Comparison of ENCODE assay signal across 8 cellular contexts in genomic region chr17:20074001-20074400, GRCh38.
DNase-seq lines count a peak whose midpoint lies in the region; ATAC-seq, FAIRE-seq and TF ChIP-seq lines count a peak whose summit lies in the region.
"Had no signal": no experiment of that assay in that cellular context is flagged by ENCODE, and none has a peak within 500 bp of the region (broad histone marks: within the 10 kb centered on the region; RNA-seq: fewer than 3 reads in every experiment).

No MANE protein-coding gene starts in this region.

- TF ChIP-seq CTCF in right atrium auricular region (IDR thresholded peaks at IDR 0.05) (no peak), GM13976 (IDR thresholded peaks at IDR 0.05; ENCODE audit: borderline replicate concordance, control extremely low read depth, extremely low read depth, insufficient read depth, missing control alignments) (no peak)

- H3K9me3 ChIP-seq in right atrium auricular region = no peaks in the 10 kb centered on the region

- H3K27me3 Mint-ChIP-seq in activated CD4-positive, alpha-beta memory T cell treated with anti-CD3 and anti-CD28 coated beads, Interleukin-2, amount 10 ng/mL, durations not matched to agents 7 days and 5 days = no peaks in the 10 kb centered on the region
- peaks cover 0 to 4% of the 10 kb centered on the region in 2 donors for H3K27me3 Mint-ChIP-seq in stimulated activated naive B cell treated with anti-CD40 and anti-IgM and Interleukin-4, amounts not matched to agents 10 μg/mL and 1 μg/mL and 100 μg/mL, for 72 hours

- POLR2A ChIA-PET in activated CD4-positive, alpha-beta memory T cell treated with anti-CD3 and anti-CD28 coated beads, Interleukin-2, amount 10 ng/mL, durations not matched to agents 7 days and 5 days (lab: Charles Lee) = interaction anchor here (0.9 to 1.5 kb wide), 2 partner anchors 15 kb away, joined by 3 read pairs; no protein-coding TSS in a partner anchor

- FAIRE-seq in HTR-8/SVneo (lab: Jason Lieb, UNC) = peak; percentile 9
- FAIRE-seq: TTC549 had no signal

- no peak overlapping the region for H3K27ac Mint-ChIP-seq in activated CD4-positive, alpha-beta memory T cell treated with anti-CD3 and anti-CD28 coated beads, Interleukin-2, amount 10 ng/mL, durations not matched to agents 7 days and 5 days
- no peak overlapping the region for H3K27ac Mint-ChIP-seq in stimulated activated naive B cell treated with anti-CD40 and anti-IgM and Interleukin-4, amounts not matched to agents 10 μg/mL and 1 μg/mL and 100 μg/mL, for 72 hours

- H3K4me1 Mint-ChIP-seq in activated CD4-positive, alpha-beta memory T cell treated with anti-CD3 and anti-CD28 coated beads, Interleukin-2, amount 10 ng/mL, durations not matched to agents 7 days and 5 days = peaks cover 27% of the 10 kb centered on the region
- peaks cover 17 to 31% of the 10 kb centered on the region in 2 donors for H3K4me1 Mint-ChIP-seq in stimulated activated naive B cell treated with anti-CD40 and anti-IgM and Interleukin-4, amounts not matched to agents 10 μg/mL and 1 μg/mL and 100 μg/mL, for 72 hours

- no peaks in the 10 kb centered on the region for H3K36me3 Mint-ChIP-seq in activated CD4-positive, alpha-beta memory T cell treated with anti-CD3 and anti-CD28 coated beads, Interleukin-2, amount 10 ng/mL, durations not matched to agents 7 days and 5 days (ENCODE audit: low read depth)
- no peaks in the 10 kb centered on the region for H3K36me3 Mint-ChIP-seq in stimulated activated naive B cell treated with anti-CD40 and anti-IgM and Interleukin-4, amounts not matched to agents 10 μg/mL and 1 μg/mL and 100 μg/mL, for 72 hours

- in situ Hi-C loops in GM13976 (cut with MboI; ENCODE audit: low sequenced_read_pairs, unreplicated experiment) = no loop called here

- H3K27ac ChIP-seq in right atrium auricular region = peak overlapping the region; percentile 41 to 43

- H3K36me3 ChIP-seq in right atrium auricular region = no peaks in the 10 kb centered on the region

- peak; percentile 41 to 47 for ATAC-seq in stimulated activated naive B cell treated with anti-CD40 and anti-IgM and Interleukin-4, amounts not matched to agents 10 μg/mL and 1 μg/mL and 100 μg/mL, for 72 hours (replicated peaks)
- ATAC-seq in GM19328 (IDR thresholded peaks at IDR 0.05; ENCODE audit: unreplicated experiment) (no peak), GM21367 (IDR thresholded peaks at IDR 0.05; ENCODE audit: unreplicated experiment) (no peak)

- H3K4me1 ChIP-seq in right atrium auricular region = peaks cover 0 to 20% of the 10 kb centered on the region in 2 donors

- no peaks in the 10 kb centered on the region for H3K9me3 Mint-ChIP-seq in activated CD4-positive, alpha-beta memory T cell treated with anti-CD3 and anti-CD28 coated beads, Interleukin-2, amount 10 ng/mL, durations not matched to agents 7 days and 5 days
- H3K9me3 Mint-ChIP-seq in stimulated activated naive B cell treated with anti-CD40 and anti-IgM and Interleukin-4, amounts not matched to agents 10 μg/mL and 1 μg/mL and 100 μg/mL, for 72 hours = no peaks in the 10 kb centered on the region

- H3K4me3 Mint-ChIP-seq in activated CD4-positive, alpha-beta memory T cell treated with anti-CD3 and anti-CD28 coated beads, Interleukin-2, amount 10 ng/mL, durations not matched to agents 7 days and 5 days = peak overlapping the region; percentile 65
- H3K4me3 Mint-ChIP-seq in stimulated activated naive B cell treated with anti-CD40 and anti-IgM and Interleukin-4, amounts not matched to agents 10 μg/mL and 1 μg/mL and 100 μg/mL, for 72 hours = peak overlapping the region in 1 of 2 donors; percentile 67

- peak overlapping the region; percentile 9 to 31 for H3K4me3 ChIP-seq in right atrium auricular region

- DNase-seq in HTR-8/SVneo (ENCODE audit: insufficient read length, low spot score) = no peak
- no peak for DNase-seq in activated CD4-positive, alpha-beta memory T cell treated with anti-CD3 and anti-CD28 coated beads, Interleukin-2, amount 10 ng/mL, durations not matched to agents 7 days and 5 days
- no peak for DNase-seq in right atrium auricular region (ENCODE audit: low spot score)
- no peak for DNase-seq in stimulated activated naive B cell treated with anti-CD40 and anti-IgM and Interleukin-4, amounts not matched to agents 10 μg/mL and 1 μg/mL and 100 μg/mL, for 72 hours
- no peak for DNase-seq in GM13976 (ENCODE audit: low spot score)

- no peaks in the 10 kb centered on the region for H3K27me3 ChIP-seq in right atrium auricular region

- CTCF ChIA-PET in activated CD4-positive, alpha-beta memory T cell treated with anti-CD3 and anti-CD28 coated beads, Interleukin-2, amount 10 ng/mL, durations not matched to agents 7 days and 5 days (lab: Charles Lee) = no interaction called here

Comparison
In these comparisons a context has a peak if more than half of its experiments do, and no peak if none do; other contexts are left out.
1. ATAC-seq: peak in stimulated activated naive B cell treated with anti-CD40 and anti-IgM and Interleukin-4, amounts not matched to agents 10 μg/mL and 1 μg/mL and 100 μg/mL, for 72 hours (2 of 2); none in GM19328 (single experiment) and GM21367 (single experiment).